ENCODE assay signal across 1 cellular context in the genomic region with DNA sequence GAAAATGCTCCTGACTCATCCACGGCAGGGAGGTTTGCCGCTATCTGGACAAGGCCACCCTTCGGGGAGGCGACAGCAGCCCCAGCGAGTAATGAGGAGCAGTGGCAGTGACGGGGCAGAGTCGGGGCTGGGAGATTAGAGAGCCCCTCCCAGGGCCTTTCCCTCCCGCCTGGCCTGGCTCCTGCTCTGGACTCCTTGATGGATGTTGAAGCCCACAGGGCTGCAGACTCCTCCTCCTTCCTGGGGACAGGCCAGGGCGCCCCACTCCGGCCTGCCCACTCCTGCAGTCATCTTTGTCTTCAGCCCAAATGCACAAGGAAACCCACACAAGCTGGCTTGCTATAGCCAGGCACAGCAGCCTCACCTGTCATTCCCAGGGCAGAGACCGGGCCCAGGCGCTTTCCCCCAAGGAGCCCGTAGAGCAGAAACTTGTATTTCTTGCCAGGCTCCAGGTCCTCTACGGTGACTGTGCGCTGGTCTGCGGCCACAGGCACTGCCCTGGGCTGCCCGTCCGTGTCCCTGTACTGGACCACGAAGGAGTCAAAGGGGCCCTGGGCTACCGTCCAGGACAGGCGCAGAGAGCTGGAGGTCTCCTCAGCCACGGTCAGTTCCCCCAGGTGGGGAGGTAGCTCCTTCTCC.
TF ChIP-seq lines count a peak whose summit lies in the region.

No MANE protein-coding gene starts in this region.

TF ChIP-seq in HCT116, 20 proteins besides CTCF, POLR2A, EP300 and RAD21 (continued from another document):
- TF ChIP-seq ELF1 (IDR thresholded peaks at IDR 0.05; ENCODE audit: borderline replicate concordance, low read depth) (no peak), JUND (IDR thresholded peaks at IDR 0.05) (no peak), ZNF274 (IDR thresholded peaks at IDR 0.05; ENCODE audit: low read depth, low read length) (no peak), YY1 (IDR thresholded peaks at IDR 0.05; ENCODE audit: extremely low read depth, insufficient replicate concordance, low read depth, low read length) (no peak), CEBPB (IDR thresholded peaks at IDR 0.05; ENCODE audit: low read depth) (no peak), POLR2AphosphoS5 (IDR thresholded peaks at IDR 0.05; ENCODE audit: low read depth, low read length) (no peak), CBX3 (IDR thresholded peaks at IDR 0.05; ENCODE audit: low read depth) (no peak), ZFX (IDR thresholded peaks at IDR 0.05) (no peak), EZH2phosphoT487 (IDR thresholded peaks at IDR 0.05; ENCODE audit: borderline replicate concordance) (no peak), FOSL1 (IDR thresholded peaks at IDR 0.05; ENCODE audit: low read depth) (no peak), SP1 (IDR thresholded peaks at IDR 0.05; ENCODE audit: low read depth) (no peak)
- TF ChIP-seq, protein P1, sequence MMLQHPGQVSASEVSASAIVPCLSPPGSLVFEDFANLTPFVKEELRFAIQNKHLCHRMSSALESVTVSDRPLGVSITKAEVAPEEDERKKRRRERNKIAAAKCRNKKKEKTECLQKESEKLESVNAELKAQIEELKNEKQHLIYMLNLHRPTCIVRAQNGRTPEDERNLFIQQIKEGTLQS (IDR thresholded peaks at IDR 0.05), result no peak
